Comparison of ENCODE assay signal across 25 cellular contexts in the genomic region with DNA sequence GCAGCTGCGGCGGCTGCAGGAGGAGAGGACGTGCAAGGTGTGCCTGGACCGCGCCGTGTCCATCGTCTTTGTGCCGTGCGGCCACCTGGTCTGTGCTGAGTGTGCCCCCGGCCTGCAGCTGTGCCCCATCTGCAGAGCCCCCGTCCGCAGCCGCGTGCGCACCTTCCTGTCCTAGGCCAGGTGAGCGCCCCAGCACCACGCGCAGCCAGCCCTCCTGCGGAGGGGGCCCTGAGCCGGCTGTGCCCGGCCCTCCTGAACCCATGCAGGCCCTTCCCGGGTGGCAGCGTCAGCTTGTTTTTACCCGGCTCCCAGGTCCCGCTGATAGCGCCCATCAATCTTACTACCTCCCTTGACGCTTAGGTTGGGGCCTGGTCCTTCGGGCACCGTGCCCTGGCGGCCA. TPM values are rescaled to one million over a fixed set of nuclear protein-coding genes. Genes with fewer than 3 reads are reported as not detected.
"Had no signal": no experiment of that assay in that cellular context is flagged by ENCODE, and none has a peak within 500 bp of the region (broad histone marks: within the 10 kb centered on the region; RNA-seq: fewer than 3 reads in every experiment).

No MANE protein-coding gene starts in this region.

- DNase-seq: KBM-7, MV-4-11, NCI-H1048, NCI-H1105, NCI-H1417, NCI-H146, NCI-H1694 treated with DMSO at 0.1 percent for 48 hours, NCI-H1930, NCI-H2081 treated with DMSO at 0.1 percent for 48 hours, NCI-H2171, NCI-H226, NCI-H446, NCI-H510A, NCI-H524 treated with DMSO at 0.1 percent for 48 hours, NCI-H69, NCI-H774, Right ventricle myocardium superior, RPMI8226, SIG-M5 had no signal

- H3K4me3 ChIP-seq: SJSA1, SK-N-MC had no signal

- FAIRE-seq: RCC 7860 had no signal

- H3K9me3 ChIP-seq: SJSA1 had no signal

- H3K36me3 ChIP-seq: SJSA1 had no signal

- H3K27ac ChIP-seq: SJSA1, SK-N-MC had no signal

- H3K27me3 ChIP-seq: SJSA1 had no signal

- H3K4me1 ChIP-seq: SJSA1 had no signal

RNA-seq across cellular contexts. Expression of a gene that starts 3.7 kb away (rescaled TPM):
- total RNA-seq: LHCN-M2, MCF 10A, SJSA1 had no signal

RNA-seq across cellular contexts. Expression of a gene that starts 14.8 kb away (rescaled TPM):
- total RNA-seq: HT-29, LHCN-M2, MCF 10A, Right ventricle myocardium superior, SJSA1 had no signal

RNA-seq across cellular contexts. Expression of a gene that starts 53.6 kb away (rescaled TPM):
- total RNA-seq: Right ventricle myocardium superior, SJSA1 had no signal
